Comparison of ENCODE assay signal across 8 cellular contexts in genomic region chr11:101880208-101880607, GRCh38. TPM values are rescaled to one million over a fixed set of nuclear protein-coding genes. Genes with fewer than 3 reads are reported as not detected.
DNase-seq lines count a peak whose midpoint lies in the region; ATAC-seq and TF ChIP-seq lines count a peak whose summit lies in the region.

No MANE protein-coding gene starts in this region.

- H3K27ac Mint-ChIP-seq in WTC11, result no peak overlapping the region

- peak; percentile 63 for ATAC-seq in WTC11
- ATAC-seq in GM21723 (IDR thresholded peaks at IDR 0.05; ENCODE audit: unreplicated experiment), result no peak
- no peak for ATAC-seq in GM18870 (IDR thresholded peaks at IDR 0.05; ENCODE audit: unreplicated experiment)

- H3K27me3 Mint-ChIP-seq in WTC11 (ENCODE audit: low read depth), result no peaks in the 10 kb centered on the region; the same call in 1 of the 2 replicates

- no peaks in the 10 kb centered on the region for H3K4me1 Mint-ChIP-seq in WTC11

- H3K9me3 Mint-ChIP-seq in WTC11, result no peaks in the 10 kb centered on the region

- CTCF ChIA-PET in WTC11 (lab: Charles Lee), result interaction anchor here (0.6 to 2.0 kb wide), 8 partner anchors 10 to 131 kb away, joined by 3 to 8 read pairs (median 3); no protein-coding TSS in a partner anchor

- in situ Hi-C loops in KBM-7 (cut with MboI; ENCODE audit: low pct_unique_long_range_greater_than_20kb, low sequenced_read_pairs), result no loop called here

- POLR2A ChIA-PET in WTC11 (lab: Charles Lee), result no interaction called here

- DNase-seq in GM03348 (ENCODE audit: low spot score) (peak; percentile 36), KBM-7 (peak; percentile 21), WTC11 (ENCODE audit: low spot score) (no peak), lung microvascular endothelial cell (ENCODE audit: low read depth in 2 of 2) (peak; percentile 72 to 75), NCI-H2227 treated with DMSO at 0.1 percent for 48 hours (lab: John Stamatoyannopoulos, UW) (no peak)
- no peak for DNase-seq in activated T-cell treated with anti-CD3 and anti-CD28 coated beads, Interleukin-2, amount 50 U/mL, for 48 hours

- peak; percentile 34; the same call in 1 of the 2 replicates for TF ChIP-seq CTCF in WTC11 (IDR thresholded peaks at IDR 0.05)

- no peaks in the 10 kb centered on the region for H3K36me3 Mint-ChIP-seq in WTC11

- no peak overlapping the region for H3K4me3 Mint-ChIP-seq in WTC11

TF ChIP-seq in WTC11, 78 proteins besides CTCF, POLR2A, EP300 and RAD21:
- TF ChIP-seq TP53 (CRISPR knock-in tag; IDR thresholded peaks at IDR 0.05) (no peak), GRHL2 (CRISPR knock-in tag; IDR thresholded peaks at IDR 0.05; ENCODE audit: insufficient replicate concordance, severe bottlenecking) (no peak), MLX (CRISPR knock-in tag; IDR thresholded peaks at IDR 0.05) (no peak)
- TF ChIP-seq, protein P1, sequence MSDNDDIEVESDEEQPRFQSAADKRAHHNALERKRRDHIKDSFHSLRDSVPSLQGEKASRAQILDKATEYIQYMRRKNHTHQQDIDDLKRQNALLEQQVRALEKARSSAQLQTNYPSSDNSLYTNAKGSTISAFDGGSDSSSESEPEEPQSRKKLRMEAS (CRISPR knock-in tag; IDR thresholded peaks at IDR 0.05), result no peak
- TF ChIP-seq, protein P2, sequence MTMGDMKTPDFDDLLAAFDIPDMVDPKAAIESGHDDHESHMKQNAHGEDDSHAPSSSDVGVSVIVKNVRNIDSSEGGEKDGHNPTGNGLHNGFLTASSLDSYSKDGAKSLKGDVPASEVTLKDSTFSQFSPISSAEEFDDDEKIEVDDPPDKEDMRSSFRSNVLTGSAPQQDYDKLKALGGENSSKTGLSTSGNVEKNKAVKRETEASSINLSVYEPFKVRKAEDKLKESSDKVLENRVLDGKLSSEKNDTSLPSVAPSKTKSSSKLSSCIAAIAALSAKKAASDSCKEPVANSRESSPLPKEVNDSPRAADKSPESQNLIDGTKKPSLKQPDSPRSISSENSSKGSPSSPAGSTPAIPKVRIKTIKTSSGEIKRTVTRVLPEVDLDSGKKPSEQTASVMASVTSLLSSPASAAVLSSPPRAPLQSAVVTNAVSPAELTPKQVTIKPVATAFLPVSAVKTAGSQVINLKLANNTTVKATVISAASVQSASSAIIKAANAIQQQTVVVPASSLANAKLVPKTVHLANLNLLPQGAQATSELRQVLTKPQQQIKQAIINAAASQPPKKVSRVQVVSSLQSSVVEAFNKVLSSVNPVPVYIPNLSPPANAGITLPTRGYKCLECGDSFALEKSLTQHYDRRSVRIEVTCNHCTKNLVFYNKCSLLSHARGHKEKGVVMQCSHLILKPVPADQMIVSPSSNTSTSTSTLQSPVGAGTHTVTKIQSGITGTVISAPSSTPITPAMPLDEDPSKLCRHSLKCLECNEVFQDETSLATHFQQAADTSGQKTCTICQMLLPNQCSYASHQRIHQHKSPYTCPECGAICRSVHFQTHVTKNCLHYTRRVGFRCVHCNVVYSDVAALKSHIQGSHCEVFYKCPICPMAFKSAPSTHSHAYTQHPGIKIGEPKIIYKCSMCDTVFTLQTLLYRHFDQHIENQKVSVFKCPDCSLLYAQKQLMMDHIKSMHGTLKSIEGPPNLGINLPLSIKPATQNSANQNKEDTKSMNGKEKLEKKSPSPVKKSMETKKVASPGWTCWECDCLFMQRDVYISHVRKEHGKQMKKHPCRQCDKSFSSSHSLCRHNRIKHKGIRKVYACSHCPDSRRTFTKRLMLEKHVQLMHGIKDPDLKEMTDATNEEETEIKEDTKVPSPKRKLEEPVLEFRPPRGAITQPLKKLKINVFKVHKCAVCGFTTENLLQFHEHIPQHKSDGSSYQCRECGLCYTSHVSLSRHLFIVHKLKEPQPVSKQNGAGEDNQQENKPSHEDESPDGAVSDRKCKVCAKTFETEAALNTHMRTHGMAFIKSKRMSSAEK (CRISPR knock-in tag; IDR thresholded peaks at IDR 0.05; ENCODE audit: borderline replicate concordance), result no peak
TF ChIP-seq in WTC11: peak in this region for 0.

RNA-seq across cellular contexts. Expression of gene CEP126, which starts 34.6 kb away (rescaled TPM):
- 1.9 to 2.4 TPM (median 2.0 TPM) in 3 replicates for total RNA-seq in WTC11 (2021)
- total RNA-seq in lung microvascular endothelial cell, result 0.40 and 0.65 TPM in 2 replicates

RNA-seq across cellular contexts. Expression of gene ANGPTL5, which starts 36.1 kb away (rescaled TPM):
- total RNA-seq in WTC11 (2021) (not detected in 3 replicates), lung microvascular endothelial cell (not detected in 2 replicates)

Comparison
In these comparisons a context has a peak if more than half of its experiments do, and no peak if none do; other contexts are left out.
1. DNase-seq: peak in GM03348 (single experiment), KBM-7 (single experiment) and lung microvascular endothelial cell (2 of 2); none in WTC11 (single experiment), NCI-H2227 treated with DMSO at 0.1 percent for 48 hours (single experiment) and activated T-cell treated with anti-CD3 and anti-CD28 coated beads, Interleukin-2, amount 50 U/mL, for 48 hours (0 of 2).